Comparison of ENCODE assay signal across 2 cellular contexts in the genomic region with DNA sequence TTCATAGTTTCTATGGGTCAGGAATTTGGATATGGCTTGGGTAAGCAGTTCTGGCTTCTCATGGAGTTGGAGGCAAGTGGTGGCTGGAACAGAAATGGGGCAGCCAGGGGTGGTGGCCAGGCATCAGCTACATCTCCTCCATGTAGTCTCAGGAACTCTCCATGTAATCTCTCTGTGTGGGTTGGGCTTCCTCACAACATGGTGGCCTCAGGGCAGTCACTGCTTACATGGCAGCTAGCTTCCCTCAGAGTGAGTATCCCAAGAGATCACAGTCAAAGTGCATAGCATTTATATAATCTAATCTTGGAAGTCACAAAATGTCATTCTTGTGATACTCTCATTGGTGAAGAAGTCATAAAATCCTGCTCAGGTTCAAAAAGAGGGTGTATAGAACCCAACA.
TF ChIP-seq lines count a peak whose summit lies in the region.

No MANE protein-coding gene starts in this region.

TF ChIP-seq in HCT116, 20 proteins besides CTCF, POLR2A, EP300 and RAD21:
- no peak for TF ChIP-seq EGR1 (IDR thresholded peaks at IDR 0.05; ENCODE audit: low read depth)
- TF ChIP-seq YY1 (IDR thresholded peaks at IDR 0.05; ENCODE audit: extremely low read depth, insufficient replicate concordance, low read depth, low read length) = peak; percentile 46

TF ChIP-seq in GM12878, 131 proteins besides CTCF, POLR2A, EP300 and RAD21:
- TF ChIP-seq YY1 (IDR thresholded peaks at IDR 0.05; ENCODE audit: low read depth, low read length) = 0 out of 2 replicates have a peak, but pooled peaks have one; percentile 43
- TF ChIP-seq, protein P1, sequence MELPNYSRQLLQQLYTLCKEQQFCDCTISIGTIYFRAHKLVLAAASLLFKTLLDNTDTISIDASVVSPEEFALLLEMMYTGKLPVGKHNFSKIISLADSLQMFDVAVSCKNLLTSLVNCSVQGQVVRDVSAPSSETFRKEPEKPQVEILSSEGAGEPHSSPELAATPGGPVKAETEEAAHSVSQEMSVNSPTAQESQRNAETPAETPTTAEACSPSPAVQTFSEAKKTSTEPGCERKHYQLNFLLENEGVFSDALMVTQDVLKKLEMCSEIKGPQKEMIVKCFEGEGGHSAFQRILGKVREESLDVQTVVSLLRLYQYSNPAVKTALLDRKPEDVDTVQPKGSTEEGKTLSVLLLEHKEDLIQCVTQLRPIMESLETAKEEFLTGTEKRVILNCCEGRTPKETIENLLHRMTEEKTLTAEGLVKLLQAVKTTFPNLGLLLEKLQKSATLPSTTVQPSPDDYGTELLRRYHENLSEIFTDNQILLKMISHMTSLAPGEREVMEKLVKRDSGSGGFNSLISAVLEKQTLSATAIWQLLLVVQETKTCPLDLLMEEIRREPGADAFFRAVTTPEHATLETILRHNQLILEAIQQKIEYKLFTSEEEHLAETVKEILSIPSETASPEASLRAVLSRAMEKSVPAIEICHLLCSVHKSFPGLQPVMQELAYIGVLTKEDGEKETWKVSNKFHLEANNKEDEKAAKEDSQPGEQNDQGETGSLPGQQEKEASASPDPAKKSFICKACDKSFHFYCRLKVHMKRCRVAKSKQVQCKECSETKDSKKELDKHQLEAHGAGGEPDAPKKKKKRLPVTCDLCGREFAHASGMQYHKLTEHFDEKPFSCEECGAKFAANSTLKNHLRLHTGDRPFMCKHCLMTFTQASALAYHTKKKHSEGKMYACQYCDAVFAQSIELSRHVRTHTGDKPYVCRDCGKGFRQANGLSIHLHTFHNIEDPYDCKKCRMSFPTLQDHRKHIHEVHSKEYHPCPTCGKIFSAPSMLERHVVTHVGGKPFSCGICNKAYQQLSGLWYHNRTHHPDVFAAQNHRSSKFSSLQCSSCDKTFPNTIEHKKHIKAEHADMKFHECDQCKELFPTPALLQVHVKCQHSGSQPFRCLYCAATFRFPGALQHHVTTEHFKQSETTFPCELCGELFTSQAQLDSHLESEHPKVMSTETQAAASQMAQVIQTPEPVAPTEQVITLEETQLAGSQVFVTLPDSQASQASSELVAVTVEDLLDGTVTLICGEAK (IDR thresholded peaks at IDR 0.05; ENCODE audit: borderline replicate concordance) = no peak
